1 cellular context compared by ENCODE assay signal in genomic region chr14:85409496-85410210, GRCh38.
TF ChIP-seq lines count a peak whose summit lies in the region.

No MANE protein-coding gene starts in this region.

TF ChIP-seq in GM23338, 12 proteins besides CTCF, POLR2A, EP300 and RAD21:
- TF ChIP-seq ZNF462 (CRISPR knock-in tag; IDR thresholded peaks at IDR 0.05) (no peak), ZNF114 (CRISPR knock-in tag; IDR thresholded peaks at IDR 0.05) (no peak), NANOG (IDR thresholded peaks at IDR 0.05; ENCODE audit: borderline replicate concordance) (no peak), CREB1 (CRISPR knock-in tag; IDR thresholded peaks at IDR 0.05; ENCODE audit: low read depth) (no peak), STAT1 (IDR thresholded peaks at IDR 0.05; ENCODE audit: unreplicated experiment) (no peak), REST (IDR thresholded peaks at IDR 0.05; ENCODE audit: unreplicated experiment) (no peak)
